8 cellular contexts compared by ENCODE assay signal in genomic region chr5:172004824-172005237, GRCh38. TPM values are rescaled to one million over a fixed set of nuclear protein-coding genes. Genes with fewer than 3 reads are reported as not detected.
A peak's percentile ranks its signal among the peaks of the same experiment; 100 is the strongest.
DNase-seq lines count a peak whose midpoint lies in the region; ATAC-seq and TF ChIP-seq lines count a peak whose summit lies in the region.

No MANE protein-coding gene starts in this region.

- no peak for TF ChIP-seq CTCF in breast epithelium (IDR thresholded peaks at IDR 0.05)

- ATAC-seq in HG02678 (IDR thresholded peaks at IDR 0.05; ENCODE audit: unreplicated experiment), result no peak
- no peak for ATAC-seq in GM18498 (IDR thresholded peaks at IDR 0.05; ENCODE audit: unreplicated experiment)
- ATAC-seq in HG02759 (IDR thresholded peaks at IDR 0.05; ENCODE audit: unreplicated experiment), result no peak

- intact Hi-C loops in breast epithelium (cut with DNase I; ENCODE audit: low total_unique reads), result no loop called here

- H3K27me3 ChIP-seq in NT2/D1 (ENCODE audit: insufficient read depth, insufficient read length) (no peaks in the 10 kb centered on the region), breast epithelium (no peaks in the 10 kb centered on the region), mucosa of stomach (ENCODE audit: control insufficient read depth, insufficient read depth, low read length) (no peaks in the 10 kb centered on the region)

- H3K9ac ChIP-seq in NT2/D1 (ENCODE audit: insufficient read length, low read depth), result peak overlapping the region; percentile 98
- H3K9ac ChIP-seq in mucosa of stomach (ENCODE audit: low read length), result peak overlapping the region; percentile 94

- H3K9me3 ChIP-seq in NT2/D1 (ENCODE audit: insufficient read depth, low read length) (peaks cover 3% of the 10 kb centered on the region; the same call in 1 of the 2 replicates), breast epithelium (no peaks in the 10 kb centered on the region), mucosa of stomach (ENCODE audit: control insufficient read depth, low read length) (no peaks in the 10 kb centered on the region)

- peak overlapping the region; percentile 97 to 98 for H3K27ac ChIP-seq in breast epithelium

- peak overlapping the region; percentile 94 for H3K4me3 ChIP-seq in NT2/D1 (ENCODE audit: insufficient read length, low read depth)
- peak overlapping the region; percentile 72 to 91 (median 89) for H3K4me3 ChIP-seq in breast epithelium
- peak overlapping the region; percentile 79 for H3K4me3 ChIP-seq in mucosa of stomach (ENCODE audit: low read length)

- peak; percentile 50 for DNase-seq in ELR (ENCODE audit: low read depth)
- no peak for DNase-seq in NT2/D1 (ENCODE audit: low read depth, low spot score)
- no peak for DNase-seq in breast epithelium (ENCODE audit: low spot score in 2 of 2)
- no peak for DNase-seq in OCI-M2 (lab: John Stamatoyannopoulos, UW; ENCODE audit: unreplicated experiment)

- no peak for TF ChIP-seq POLR2A in breast epithelium (IDR thresholded peaks at IDR 0.05)

- H3K4me1 ChIP-seq in NT2/D1 (ENCODE audit: insufficient read depth, insufficient read length) (peaks cover 2% of the 10 kb centered on the region), breast epithelium (peaks cover 0 to 5% of the 10 kb centered on the region in 2 donors), mucosa of stomach (ENCODE audit: control insufficient read depth, insufficient read depth, low read length) (peaks cover 61% of the 10 kb centered on the region)

- H3K36me3 ChIP-seq in NT2/D1 (ENCODE audit: insufficient read depth, insufficient read length, low read length) (peaks cover 1% of the 10 kb centered on the region), breast epithelium (no peaks in the 10 kb centered on the region), mucosa of stomach (ENCODE audit: control insufficient read depth, insufficient read depth, low read length) (no peaks in the 10 kb centered on the region)

RNA-seq across cellular contexts. Expression of gene FBXW11, which starts 1.6 kb away (rescaled TPM):
- total RNA-seq in breast epithelium, result 10 to 100 TPM; 60.3 to 81.5 (median 64.0) TPM
